8 cellular contexts compared by ENCODE assay signal in genomic region chr19:20238025-20238623, GRCh38.
DNase-seq lines count a peak whose midpoint lies in the region; ATAC-seq and TF ChIP-seq lines count a peak whose summit lies in the region.

No MANE protein-coding gene starts in this region.

- peak; percentile 79 for ATAC-seq in GM19351 (IDR thresholded peaks at IDR 0.05; ENCODE audit: unreplicated experiment)

- DNase-seq in AG09309 (ENCODE audit: low read depth) (peak; percentile 41), breast epithelium (ENCODE audit: low spot score in 2 of 2) (peak; percentile 92 to 93), NCI-H82 treated with DMSO at 0.1 percent for 48 hours (lab: John Stamatoyannopoulos, UW; ENCODE audit: unreplicated experiment) (no peak)

- peaks cover 49% of the 10 kb centered on the region for H3K9me3 ChIP-seq in KOPT-K1 (ENCODE audit: insufficient read depth, low read length, poor library complexity, severe bottlenecking)
- H3K9me3 ChIP-seq in breast epithelium = no peaks in the 10 kb centered on the region
- peaks cover 4% of the 10 kb centered on the region for H3K9me3 ChIP-seq in iPS-18c (ENCODE audit: control insufficient read depth, insufficient read depth, low read length)
- no peaks in the 10 kb centered on the region for H3K9me3 ChIP-seq in skeletal muscle satellite cell (replicated peaks; ENCODE audit: low read length)

- H3K4me2 ChIP-seq in skeletal muscle satellite cell (ENCODE audit: low read length) = peak overlapping the region; percentile 91

- TF ChIP-seq CTCF in AG09309 (IDR thresholded peaks at IDR 0.05; ENCODE audit: control insufficient read depth, insufficient read depth, low read depth, low read length, missing control alignments) (no peak), VCaP (conservative IDR thresholded peaks at IDR 0.05) (no peak), breast epithelium (IDR thresholded peaks at IDR 0.05) (no peak)

- H3K4me3 ChIP-seq in AG09309 (ENCODE audit: control insufficient read depth, low read depth, low read length) (peak overlapping the region; percentile 94), breast epithelium (peak overlapping the region; percentile 52 to 77 (median 73)), iPS-18c (ENCODE audit: insufficient read depth, low read depth, low read length) (peak overlapping the region; percentile 75), skeletal muscle satellite cell (ENCODE audit: low read length) (peak overlapping the region; percentile 80)

- intact Hi-C loops in breast epithelium (cut with DNase I; ENCODE audit: low total_unique reads) = no loop called here

- H3K36me3 ChIP-seq in KOPT-K1 (ENCODE audit: insufficient read depth, low read length) (peaks cover 18% of the 10 kb centered on the region; the same call in 1 of the 2 replicates), breast epithelium (no peaks in the 10 kb centered on the region), skeletal muscle satellite cell (ENCODE audit: insufficient read depth, low read length) (no peaks in the 10 kb centered on the region)

- no peak for TF ChIP-seq POLR2A in breast epithelium (IDR thresholded peaks at IDR 0.05)

- peak overlapping the region; percentile 81 for H3K9ac ChIP-seq in skeletal muscle satellite cell (ENCODE audit: low read depth, low read length)

- H3K27ac ChIP-seq in KOPT-K1 (ENCODE audit: low read depth, low read length, poor library complexity, severe bottlenecking) (peak overlapping the region; percentile 72), VCaP (peak overlapping the region; percentile 43; the same call in 1 of the 2 replicates), breast epithelium (peak overlapping the region; percentile 22 to 36)

- H3K4me1 ChIP-seq in breast epithelium = no peaks in the 10 kb centered on the region
- H3K4me1 ChIP-seq in skeletal muscle satellite cell (ENCODE audit: control insufficient read depth, insufficient read depth, low read length) = no peaks in the 10 kb centered on the region

- H3K27me3 ChIP-seq in breast epithelium (no peaks in the 10 kb centered on the region), skeletal muscle satellite cell (ENCODE audit: control insufficient read depth, insufficient read depth, low read length) (no peaks in the 10 kb centered on the region)
